ENCODE assay signal across 19 cellular contexts in genomic region chr13:31722684-31723083, GRCh38. TPM values are rescaled to one million over a fixed set of nuclear protein-coding genes. Genes with fewer than 3 reads are reported as not detected.
DNase-seq lines count a peak whose midpoint lies in the region; ATAC-seq and TF ChIP-seq lines count a peak whose summit lies in the region.
"Had no signal": no experiment of that assay in that cellular context is flagged by ENCODE, and none has a peak within 500 bp of the region (broad histone marks: within the 10 kb centered on the region; RNA-seq: fewer than 3 reads in every experiment).

No MANE protein-coding gene starts in this region.

- no peaks in the 10 kb centered on the region for H3K79me2 ChIP-seq in mesendoderm (ENCODE audit: control insufficient read depth, insufficient read depth, low read length)

- H3K4me3 ChIP-seq in astrocyte of the cerebellum (ENCODE audit: low read depth, low read length) (no peak overlapping the region), mesendoderm (ENCODE audit: low read length) (no peak overlapping the region), ovary (no peak overlapping the region)
- H3K4me3 ChIP-seq: BLaER1 treated with 17β-estradiol and CSF1 and Interleukin-3, amounts not matched to agents 10 nM and 100 nM; tibial nerve had no signal

- peak overlapping the region; percentile 56 for H4K8ac ChIP-seq in mesendoderm (ENCODE audit: low read depth, low read length)

- no peak overlapping the region for H3K4me2 ChIP-seq in mesendoderm (ENCODE audit: low read length)
- H3K4me2 ChIP-seq: BLaER1 treated with 17β-estradiol and CSF1 and Interleukin-3, amounts not matched to agents 10 nM and 100 nM had no signal

- in situ Hi-C loops in astrocyte of the cerebellum (cut with HindIII; ENCODE audit: low sequenced_read_pairs): loop anchor here (10.0 kb wide), 1 partner anchor 288 kb away; no protein-coding TSS in a partner anchor

- no peaks in the 10 kb centered on the region for H3K4me1 ChIP-seq in mesendoderm (ENCODE audit: control insufficient read depth, low read depth, low read length)
- no peaks in the 10 kb centered on the region for H3K4me1 ChIP-seq in foreskin keratinocyte
- H3K4me1 ChIP-seq in ovary (ENCODE audit: insufficient read depth): no peaks in the 10 kb centered on the region
- H3K4me1 ChIP-seq: BLaER1 treated with 17β-estradiol and CSF1 and Interleukin-3, amounts not matched to agents 10 nM and 100 nM had no signal

- intact Hi-C loops in ovary (cut with DNase I): no loop called here

- no peaks in the 10 kb centered on the region for H3K9me3 ChIP-seq in ovary
- H3K9me3 ChIP-seq: tibial nerve had no signal

- no peaks in the 10 kb centered on the region for H3K36me3 ChIP-seq in mesendoderm (ENCODE audit: control insufficient read depth, insufficient read depth, low read length)
- no peaks in the 10 kb centered on the region for H3K36me3 ChIP-seq in ovary
- H3K36me3 ChIP-seq: BLaER1 treated with 17β-estradiol and CSF1 and Interleukin-3, amounts not matched to agents 10 nM and 100 nM; tibial nerve had no signal

- no peak overlapping the region for H2AK5ac ChIP-seq in mesendoderm (ENCODE audit: low read length)

- no peak overlapping the region for H3K56ac ChIP-seq in mesendoderm (ENCODE audit: low read length)

- H3K27ac ChIP-seq in mesendoderm (ENCODE audit: low read depth, low read length): no peak overlapping the region
- no peak overlapping the region for H3K27ac ChIP-seq in foreskin keratinocyte
- H3K27ac ChIP-seq in ovary: no peak overlapping the region
- H3K27ac ChIP-seq: BLaER1 treated with 17β-estradiol and CSF1 and Interleukin-3, amounts not matched to agents 10 nM and 100 nM; tibial nerve had no signal

- TF ChIP-seq CTCF in astrocyte of the cerebellum (IDR thresholded peaks at IDR 0.05; ENCODE audit: low read depth, low read length, missing control alignments) (no peak), foreskin keratinocyte (conservative IDR thresholded peaks at IDR 0.05) (no peak), ovary (IDR thresholded peaks at IDR 0.05) (no peak)

- TF ChIP-seq POLR2A in ovary (IDR thresholded peaks at IDR 0.05): no peak

- H2BK120ac ChIP-seq in mesendoderm (ENCODE audit: low read depth, low read length): no peak overlapping the region

- H2BK5ac ChIP-seq in mesendoderm (ENCODE audit: low read length): no peak overlapping the region

- H4K5ac ChIP-seq in mesendoderm (ENCODE audit: low read length): no peak overlapping the region

- no peaks in the 10 kb centered on the region for H3K79me1 ChIP-seq in mesendoderm (ENCODE audit: low read length)

- DNase-seq in Daoy (ENCODE audit: low read depth): peak; percentile 5
- peak; percentile 78 for DNase-seq in NCI-H128 (lab: John Stamatoyannopoulos, UW; ENCODE audit: unreplicated experiment)
- DNase-seq in astrocyte of the cerebellum (ENCODE audit: low read depth): peak; percentile 5
- no peak for DNase-seq in mesendoderm
- no peak for DNase-seq in foreskin keratinocyte
- DNase-seq in A172 (ENCODE audit: low spot score): no peak
- no peak for DNase-seq in Ammon's horn (ENCODE audit: low spot score)
- DNase-seq in ovary: no peak
- DNase-seq: activated naive CD4-positive, alpha-beta T cell treated with anti-CD3 and anti-CD28 coated beads, Interleukin-2, amount 50 U/mL, for 16 hours; activated T-cell treated with anti-CD3 and anti-CD28 coated beads, Interleukin-2, amount 50 U/mL, for 24 hours; central memory CD4-positive, alpha-beta T cell; DND-41; effector CD8-positive, alpha-beta T cell; NCI-H1436; NCI-H510A had no signal

- TF ChIP-seq EP300 in ovary (IDR thresholded peaks at IDR 0.05): no peak

- H3K9ac ChIP-seq in mesendoderm (ENCODE audit: low read length): no peak overlapping the region
- H3K9ac ChIP-seq: BLaER1 treated with 17β-estradiol and CSF1 and Interleukin-3, amounts not matched to agents 10 nM and 100 nM had no signal

- no peak overlapping the region for H3K18ac ChIP-seq in mesendoderm (ENCODE audit: low read length)

- WGBS in mesendoderm (ENCODE audit: extremely low coverage, insufficient coverage, low lambda C conversion rate): no CpG with 5 or more reads among the region's 5 CpGs
- 11 to 13% (median 13%) methylated on average over 5 of the region's 5 CpGs for WGBS in ovary, 3 donors

- H3K4ac ChIP-seq in mesendoderm (ENCODE audit: low read depth, low read length): no peak overlapping the region

- H2BK15ac ChIP-seq in mesendoderm (replicated peaks; ENCODE audit: low read depth): no peak overlapping the region

- H3K27me3 ChIP-seq in mesendoderm (ENCODE audit: insufficient read depth, low read length, poor library complexity) (no peaks in the 10 kb centered on the region), foreskin keratinocyte (no peaks in the 10 kb centered on the region), ovary (no peaks in the 10 kb centered on the region)
- H3K27me3 ChIP-seq: BLaER1 treated with 17β-estradiol and CSF1 and Interleukin-3, amounts not matched to agents 10 nM and 100 nM; tibial nerve had no signal

- ATAC-seq in foreskin keratinocyte: no peak
- ATAC-seq: stimulated activated memory B cell treated with anti-CD40 and anti-IgM and Interleukin-4, amounts not matched to agents 10 μg/mL and 1 μg/mL and 100 μg/mL, for 72 hours had no signal

- no peak overlapping the region for H3K23ac ChIP-seq in mesendoderm (ENCODE audit: low read length)

RNA-seq across cellular contexts. Expression of gene RXFP2, which starts 16.6 kb away (rescaled TPM):
- total RNA-seq in Daoy (2014; rRNA removed; shearing (Covaris generic)): not detected in 2 replicates
- polyA plus RNA-seq in mesendoderm (2013, experiment 1 of 2): not detected
- not detected for polyA plus RNA-seq in mesendoderm (2013, experiment 2 of 2)
- total RNA-seq in foreskin keratinocyte (not detected in 2 replicates), ovary (1 to 10 TPM in 1 of 7 donors, under 1 TPM in 1, not detected in 5; 0.34 to 1.6 TPM)
- polyA plus RNA-seq in foreskin keratinocyte (not detected in 2 replicates), ovary (under 1 TPM in 1 of 2 donors, not detected in 1; 0.63 TPM)
- not detected in 2 replicates for total RNA-seq in A172 (2014; rRNA removed; shearing (Covaris generic))
- total RNA-seq: posterior vena cava had no signal

Comparison
In these comparisons a context has a peak if more than half of its experiments do, and no peak if none do; other contexts are left out.
1. DNase-seq: peak in Daoy (single experiment), NCI-H128 (single experiment) and astrocyte of the cerebellum (single experiment); none in mesendoderm (single experiment), foreskin keratinocyte (0 of 2), A172 (single experiment), Ammon's horn (single experiment) and ovary (0 of 5).